ENCODE assay signal across 1 cellular context in genomic region chr16:83835972-83836566, GRCh38.
TF ChIP-seq lines count a peak whose summit lies in the region.

No MANE protein-coding gene starts in this region.

TF ChIP-seq in H1, 55 proteins besides CTCF, POLR2A, EP300 and RAD21:
- TF ChIP-seq MAFK (IDR thresholded peaks at IDR 0.05; ENCODE audit: low read depth, low read length), result peak; percentile 67; the same call in 1 of the 2 replicates
- no peak for TF ChIP-seq KDM1A (IDR thresholded peaks at IDR 0.05; ENCODE audit: borderline replicate concordance, low read length)
- no peak for TF ChIP-seq EZH2 (IDR thresholded peaks at IDR 0.05; ENCODE audit: low read depth, low read length, severe bottlenecking)
- peak; percentile 84 for TF ChIP-seq BACH1 (IDR thresholded peaks at IDR 0.05; ENCODE audit: low read length)
